In genomic region chr3:49756036-49756435, GRCh38 we compare ENCODE assay signal across 21 cellular contexts. TPM values are rescaled to one million over a fixed set of nuclear protein-coding genes. Genes with fewer than 3 reads are reported as not detected.
DNase-seq lines count a peak whose midpoint lies in the region; ATAC-seq and TF ChIP-seq lines count a peak whose summit lies in the region.
"Had no signal": no experiment of that assay in that cellular context is flagged by ENCODE, and none has a peak within 500 bp of the region (broad histone marks: within the 10 kb centered on the region; RNA-seq: fewer than 3 reads in every experiment).

No MANE protein-coding gene starts in this region.

- H3K4me3 ChIP-seq in CD8-positive, alpha-beta T cell (ENCODE audit: low read depth, low read length), result no peak overlapping the region
- H3K4me3 ChIP-seq: GM23248 had no signal

- no peak for TF ChIP-seq CTCF in CD8-positive, alpha-beta T cell (IDR thresholded peaks at IDR 0.05)
- TF ChIP-seq CTCF in endothelial cell (IDR thresholded peaks at IDR 0.05; ENCODE audit: unreplicated experiment), result no peak
- no peak for TF ChIP-seq CTCF in osteocyte (IDR thresholded peaks at IDR 0.05)

- peaks cover 7% of the 10 kb centered on the region for H3K36me3 ChIP-seq in CD8-positive, alpha-beta T cell (ENCODE audit: insufficient read depth, low read length)

- peaks cover 46% of the 10 kb centered on the region for H3K4me1 Mint-ChIP-seq in CD8-positive, alpha-beta T cell (ENCODE audit: low read depth)
- peaks cover 18% of the 10 kb centered on the region for H3K4me1 Mint-ChIP-seq in activated T-helper 17 cell treated with anti-CD3 and anti-CD28 coated beads, Interleukin-2, amount 50 U/mL, for 72 hours
- H3K4me1 Mint-ChIP-seq in endothelial cell (ENCODE audit: unreplicated experiment), result peaks cover 9% of the 10 kb centered on the region
- peaks cover 26% of the 10 kb centered on the region for H3K4me1 Mint-ChIP-seq in osteocyte (ENCODE audit: unreplicated experiment)

- CTCF ChIA-PET in CD8-positive, alpha-beta T cell (lab: Charles Lee), result interaction anchor here (1.1 kb wide), 1 partner anchor 47 kb away, joined by 3 read pairs; the partner anchor contains the start of gene INKA1

- H3K9me3 Mint-ChIP-seq in CD8-positive, alpha-beta T cell, result no peaks in the 10 kb centered on the region
- no peaks in the 10 kb centered on the region for H3K9me3 Mint-ChIP-seq in activated T-helper 17 cell treated with anti-CD3 and anti-CD28 coated beads, Interleukin-2, amount 50 U/mL, for 72 hours
- H3K9me3 Mint-ChIP-seq in endothelial cell (ENCODE audit: unreplicated experiment), result no peaks in the 10 kb centered on the region
- no peaks in the 10 kb centered on the region for H3K9me3 Mint-ChIP-seq in osteocyte (ENCODE audit: unreplicated experiment)

- DNase-seq in CD8-positive, alpha-beta T cell, result no peak
- DNase-seq in endothelial cell (ENCODE audit: low spot score) (no peak), osteocyte (ENCODE audit: extremely low spot score, unreplicated experiment) (peak; percentile 3), NCI-H345 treated with DMSO at 0.1 percent for 48 hours (lab: John Stamatoyannopoulos, UW; ENCODE audit: unreplicated experiment) (no peak), substantia nigra (lab: John Stamatoyannopoulos, UW) (no peak), GM03348 (ENCODE audit: low spot score) (no peak)
- DNase-seq: COR-L47, DMS79, GM23248, HCEC 1CT, KG1, NCI-H1092, NCI-H1436, NCI-H187 treated with DMSO at 0.1 percent for 48 hours, NCI-H2107, NCI-H510A treated with DMSO at 0.1 percent for 48 hours, NCI-H748 treated with DMSO at 0.1 percent for 48 hours, SIG-M5 had no signal

- POLR2A ChIA-PET in CD8-positive, alpha-beta T cell (lab: Charles Lee), result interaction anchor here (1.2 kb wide), 1 partner anchor 8 kb away, joined by 3 read pairs; no protein-coding TSS in a partner anchor

- H3K4me3 Mint-ChIP-seq in CD8-positive, alpha-beta T cell, result no peak overlapping the region
- no peak overlapping the region for H3K4me3 Mint-ChIP-seq in activated T-helper 17 cell treated with anti-CD3 and anti-CD28 coated beads, Interleukin-2, amount 50 U/mL, for 72 hours
- H3K4me3 Mint-ChIP-seq in endothelial cell (ENCODE audit: unreplicated experiment) (no peak overlapping the region), osteocyte (ENCODE audit: unreplicated experiment) (no peak overlapping the region)

- peaks cover 29% of the 10 kb centered on the region for H3K36me3 Mint-ChIP-seq in CD8-positive, alpha-beta T cell
- peaks cover 34% of the 10 kb centered on the region for H3K36me3 Mint-ChIP-seq in activated T-helper 17 cell treated with anti-CD3 and anti-CD28 coated beads, Interleukin-2, amount 50 U/mL, for 72 hours (ENCODE audit: low read depth)
- H3K36me3 Mint-ChIP-seq in endothelial cell (ENCODE audit: low read depth, unreplicated experiment) (peaks cover 4% of the 10 kb centered on the region), osteocyte (ENCODE audit: unreplicated experiment) (peaks cover 2% of the 10 kb centered on the region)

- intact Hi-C loops in CD8-positive, alpha-beta T cell (cut with DNase I, micrococcal nuclease), result no loop called here

- peak overlapping the region; percentile 7 for H3K27ac Mint-ChIP-seq in CD8-positive, alpha-beta T cell
- H3K27ac Mint-ChIP-seq in activated T-helper 17 cell treated with anti-CD3 and anti-CD28 coated beads, Interleukin-2, amount 50 U/mL, for 72 hours, result peak overlapping the region; percentile 21
- peak overlapping the region; percentile 15 for H3K27ac Mint-ChIP-seq in endothelial cell (ENCODE audit: unreplicated experiment)
- no peak overlapping the region for H3K27ac Mint-ChIP-seq in osteocyte (ENCODE audit: unreplicated experiment)

- no peaks in the 10 kb centered on the region for H3K9me3 ChIP-seq in CD8-positive, alpha-beta T cell (ENCODE audit: low read length)

- H3K4me1 ChIP-seq in CD8-positive, alpha-beta T cell (ENCODE audit: insufficient read depth, low read length), result no peaks in the 10 kb centered on the region

- H3K27me3 Mint-ChIP-seq in CD8-positive, alpha-beta T cell (ENCODE audit: low read depth), result no peaks in the 10 kb centered on the region
- no peaks in the 10 kb centered on the region for H3K27me3 Mint-ChIP-seq in activated T-helper 17 cell treated with anti-CD3 and anti-CD28 coated beads, Interleukin-2, amount 50 U/mL, for 72 hours
- H3K27me3 Mint-ChIP-seq in endothelial cell (ENCODE audit: unreplicated experiment) (no peaks in the 10 kb centered on the region), osteocyte (ENCODE audit: unreplicated experiment) (no peaks in the 10 kb centered on the region)

- H3K27me3 ChIP-seq in CD8-positive, alpha-beta T cell (ENCODE audit: insufficient read depth, low read length), result no peaks in the 10 kb centered on the region

- no peak overlapping the region for H3K27ac ChIP-seq in CD8-positive, alpha-beta T cell (ENCODE audit: low read depth, low read length)
- H3K27ac ChIP-seq in substantia nigra (ENCODE audit: low read depth, low read length, poor library complexity, severe bottlenecking), result no peak overlapping the region
- H3K27ac ChIP-seq: C4-2B, GM23248 had no signal

- ATAC-seq in CD8-positive, alpha-beta T cell, result no peak
- ATAC-seq in activated T-helper 17 cell treated with anti-CD3 and anti-CD28 coated beads, Interleukin-2, amount 50 U/mL, for 72 hours (replicated peaks), result no peak
- no peak for ATAC-seq in HG03354 (IDR thresholded peaks at IDR 0.05; ENCODE audit: poor library complexity, severe bottlenecking, unreplicated experiment)

RNA-seq across cellular contexts. Expression of gene IP6K1, which starts 30.3 kb away (rescaled TPM):
- total RNA-seq in CD8-positive, alpha-beta T cell, result 10 to 100 TPM; 34.3 to 36.6 TPM
- total RNA-seq in activated T-helper 17 cell treated with anti-CD3 and anti-CD28 coated beads, Interleukin-2, amount 50 U/mL, for 72 hours, result 10 to 100 TPM; 26.3 to 37.2 TPM
- total RNA-seq in endothelial cell (ENCODE audit: unreplicated experiment), result 56.4 TPM
- 60.1 and 66.9 TPM in 2 replicates for total RNA-seq in osteocyte

RNA-seq across cellular contexts. Expression of gene GMPPB, which starts 32.3 kb away (rescaled TPM):
- 10 to 100 TPM; 34.9 to 36.6 TPM for total RNA-seq in CD8-positive, alpha-beta T cell
- total RNA-seq in activated T-helper 17 cell treated with anti-CD3 and anti-CD28 coated beads, Interleukin-2, amount 50 U/mL, for 72 hours, result 10 to 100 TPM; 22.4 to 38.7 TPM
- total RNA-seq in endothelial cell (ENCODE audit: unreplicated experiment) (21.3 TPM), osteocyte (27.3 and 27.5 TPM in 2 replicates)

RNA-seq across cellular contexts. Expression of gene AMIGO3, which starts 36.6 kb away (rescaled TPM):
- total RNA-seq in CD8-positive, alpha-beta T cell, result 1 to 10 TPM; 1.5 to 3.5 TPM
- total RNA-seq in activated T-helper 17 cell treated with anti-CD3 and anti-CD28 coated beads, Interleukin-2, amount 50 U/mL, for 72 hours, result under 1 TPM in 1 of 2 donors, not detected in 1; 0.29 TPM
- 0.56 TPM for total RNA-seq in endothelial cell (ENCODE audit: unreplicated experiment)
- total RNA-seq in osteocyte, result not detected in 2 replicates
- total RNA-seq: GM23248 had no signal

RNA-seq across cellular contexts. Expression of gene CDHR4, which starts 43.6 kb away (rescaled TPM):
- under 1 TPM in 1 of 2 experiments, not detected in 1; 0.17 TPM for total RNA-seq in CD8-positive, alpha-beta T cell
- under 1 TPM in 1 of 2 donors, not detected in 1; 0.40 TPM for total RNA-seq in activated T-helper 17 cell treated with anti-CD3 and anti-CD28 coated beads, Interleukin-2, amount 50 U/mL, for 72 hours
- total RNA-seq in endothelial cell (ENCODE audit: unreplicated experiment) (1.1 TPM), osteocyte (not detected in 2 replicates)
- total RNA-seq: GM23248 had no signal

RNA-seq across cellular contexts. Expression of gene INKA1, which starts 47.0 kb away (rescaled TPM):
- under 1 TPM; 0.71 to 1.00 TPM for total RNA-seq in CD8-positive, alpha-beta T cell
- total RNA-seq in activated T-helper 17 cell treated with anti-CD3 and anti-CD28 coated beads, Interleukin-2, amount 50 U/mL, for 72 hours, result under 1 TPM; 0.26 to 0.32 TPM
- 57.6 TPM for total RNA-seq in endothelial cell (ENCODE audit: unreplicated experiment)
- total RNA-seq in osteocyte, result 5.1 and 5.2 TPM in 2 replicates
